Comparison of ENCODE assay signal across 8 cellular contexts in genomic region chr2:120680136-120680761, GRCh38. TPM values are rescaled to one million over a fixed set of nuclear protein-coding genes. Genes with fewer than 3 reads are reported as not detected.
A peak's percentile ranks its signal among the peaks of the same experiment; 100 is the strongest.
DNase-seq lines count a peak whose midpoint lies in the region; ATAC-seq and TF ChIP-seq lines count a peak whose summit lies in the region.

No MANE protein-coding gene starts in this region.

- WGBS in heart right ventricle, 2 donors, result 18 to 23% methylated on average over 15 to 16 of the region's 18 CpGs
- WGBS in aorta, 2 donors, result 12 to 16% methylated on average over 14 to 18 of the region's 18 CpGs

- H3K79me2 ChIP-seq in SU-DHL-6 (ENCODE audit: insufficient read depth, low read length), result no peaks in the 10 kb centered on the region

- no peak overlapping the region for H3K9ac ChIP-seq in SU-DHL-6 (ENCODE audit: low read length)
- H3K9ac ChIP-seq in rectal smooth muscle tissue (ENCODE audit: low read length), result no peak overlapping the region

- H3K4me1 ChIP-seq in heart right ventricle (peaks cover 0 to 12% (median 4%) of the 10 kb centered on the region in 9 donors), rectal smooth muscle tissue (ENCODE audit: control insufficient read depth, insufficient read depth, low read length) (peaks cover 5% of the 10 kb centered on the region), aorta (ENCODE audit: control insufficient read depth in 1 of 2, insufficient read depth in 2 of 2, low read length in 2 of 2) (no peaks in the 10 kb centered on the region)

- ATAC-seq in GM21717 (IDR thresholded peaks at IDR 0.05; ENCODE audit: unreplicated experiment), result peak; percentile 57
- peak; percentile 75 to 93 (median 76) for ATAC-seq in heart right ventricle
- peak; percentile 84 for ATAC-seq in aorta (ENCODE audit: low FRiP score)

- H3K27me3 ChIP-seq in SU-DHL-6 (ENCODE audit: low read length), result no peaks in the 10 kb centered on the region
- peaks cover 0 to 66% (median 36%) of the 10 kb centered on the region in 7 donors for H3K27me3 ChIP-seq in heart right ventricle
- peaks cover 3% of the 10 kb centered on the region for H3K27me3 ChIP-seq in rectal smooth muscle tissue (ENCODE audit: control insufficient read depth, insufficient read depth, low read length)
- H3K27me3 ChIP-seq in aorta (ENCODE audit: control insufficient read depth in 1 of 2, insufficient read depth in 2 of 2, low read length in 1 of 2), result no peaks in the 10 kb centered on the region

- H3K36me3 ChIP-seq in SU-DHL-6 (ENCODE audit: low read length), result no peaks in the 10 kb centered on the region
- H3K36me3 ChIP-seq in heart right ventricle, result no peaks in the 10 kb centered on the region
- H3K36me3 ChIP-seq in rectal smooth muscle tissue (ENCODE audit: control insufficient read depth, insufficient read depth, low read length), result no peaks in the 10 kb centered on the region
- H3K36me3 ChIP-seq in aorta (ENCODE audit: control insufficient read depth in 1 of 2, insufficient read depth in 2 of 2, low read length in 1 of 2), result no peaks in the 10 kb centered on the region

- H3K4me2 ChIP-seq in SU-DHL-6 (ENCODE audit: low read depth, low read length, poor library complexity, severe bottlenecking), result no peak overlapping the region

- H3K27ac ChIP-seq in SU-DHL-6 (ENCODE audit: low read depth, low read length), result no peak overlapping the region
- H3K27ac ChIP-seq in heart right ventricle, result no peak overlapping the region
- H3K27ac ChIP-seq in rectal smooth muscle tissue (ENCODE audit: low read depth, low read length), result no peak overlapping the region
- no peak overlapping the region for H3K27ac ChIP-seq in aorta (ENCODE audit: low read depth in 1 of 2, low read length in 2 of 2)

- H3K4me3 ChIP-seq in SU-DHL-6 (ENCODE audit: insufficient read depth, low read length, poor library complexity, severe bottlenecking) (no peak overlapping the region), heart right ventricle (no peak overlapping the region), rectal smooth muscle tissue (ENCODE audit: low read length) (peak overlapping the region; percentile 6), aorta (ENCODE audit: low read length in 2 of 2) (no peak overlapping the region)

- no peaks in the 10 kb centered on the region for H3K9me2 ChIP-seq in SU-DHL-6 (replicated peaks; ENCODE audit: insufficient read depth, low read length)

- no peak overlapping the region for H2AFZ ChIP-seq in SU-DHL-6 (ENCODE audit: low read depth, low read length, severe bottlenecking)

- TF ChIP-seq CTCF in SU-DHL-6 (IDR thresholded peaks at IDR 0.05; ENCODE audit: insufficient read depth, low read length, poor library complexity, severe bottlenecking) (peak; percentile 46), heart right ventricle (IDR thresholded peaks at IDR 0.05) (peak; percentile 28 to 63 (median 55))

- no peaks in the 10 kb centered on the region for H3K9me3 ChIP-seq in SU-DHL-6 (ENCODE audit: insufficient read depth, low read length)
- peaks cover 0 to 4% (median 0%) of the 10 kb centered on the region in 11 donors for H3K9me3 ChIP-seq in heart right ventricle
- no peaks in the 10 kb centered on the region for H3K9me3 ChIP-seq in aorta (ENCODE audit: control insufficient read depth, low read length)

- DNase-seq in COLO829 (ENCODE audit: low spot score), result peak; percentile 72
- DNase-seq in NCI-H1048 (lab: John Stamatoyannopoulos, UW), result peak; percentile 74
- DNase-seq in activated naive CD8-positive, alpha-beta T cell treated with anti-CD3 and anti-CD28 coated beads, Interleukin-2, amount 50 U/mL, for 16 hours (ENCODE audit: low read depth, low spot score), result peak; percentile 30
- DNase-seq in heart right ventricle, result peak; percentile 69 to 81
- peak; percentile 87 to 91 for DNase-seq in aorta

- H3F3A ChIP-seq in SU-DHL-6 (ENCODE audit: insufficient read depth), result no peaks in the 10 kb centered on the region

- no peaks in the 10 kb centered on the region for H4K20me1 ChIP-seq in SU-DHL-6 (ENCODE audit: low read depth, low read length)

- intact Hi-C loops in heart right ventricle (cut with DNase I), result loop anchor here in 6 of 10 donors (1.0 to 10.0 kb wide), 9 partner anchors 336 to 1035 kb away; no protein-coding TSS in a partner anchor
- intact Hi-C loops in aorta (cut with DNase I), result loop anchor here in 1 of 2 donors (1.0 kb wide), 1 partner anchor 337 kb away; no protein-coding TSS in a partner anchor

RNA-seq across cellular contexts. Expression of gene GLI2, which starts 55.4 kb away (rescaled TPM):
- total RNA-seq in heart right ventricle (1 to 10 TPM in 8 of 10 donors, under 1 TPM in 2; 0.39 to 1.7 (median 1.0) TPM), aorta (10 to 100 TPM in 1 of 2 donors, 1 to 10 TPM in 1; 9.0 to 18.5 TPM)
- polyA plus RNA-seq in heart right ventricle (under 1 TPM; 0.37 to 0.80 TPM), aorta (1 to 10 TPM in 1 of 2 donors, under 1 TPM in 1; 0.88 to 1.9 TPM)

Comparison
In these comparisons a context has a peak if more than half of its experiments do, and no peak if none do; other contexts are left out.
1. DNase-seq: peak in every context shown above with its lines; median percentile 89 in aorta; 75 in heart right ventricle; 74 in NCI-H1048; 72 in COLO829; 30 in activated naive CD8-positive, alpha-beta T cell treated with anti-CD3 and anti-CD28 coated beads, Interleukin-2, amount 50 U/mL, for 16 hours.